1 cellular context compared by ENCODE assay signal in the genomic region with DNA sequence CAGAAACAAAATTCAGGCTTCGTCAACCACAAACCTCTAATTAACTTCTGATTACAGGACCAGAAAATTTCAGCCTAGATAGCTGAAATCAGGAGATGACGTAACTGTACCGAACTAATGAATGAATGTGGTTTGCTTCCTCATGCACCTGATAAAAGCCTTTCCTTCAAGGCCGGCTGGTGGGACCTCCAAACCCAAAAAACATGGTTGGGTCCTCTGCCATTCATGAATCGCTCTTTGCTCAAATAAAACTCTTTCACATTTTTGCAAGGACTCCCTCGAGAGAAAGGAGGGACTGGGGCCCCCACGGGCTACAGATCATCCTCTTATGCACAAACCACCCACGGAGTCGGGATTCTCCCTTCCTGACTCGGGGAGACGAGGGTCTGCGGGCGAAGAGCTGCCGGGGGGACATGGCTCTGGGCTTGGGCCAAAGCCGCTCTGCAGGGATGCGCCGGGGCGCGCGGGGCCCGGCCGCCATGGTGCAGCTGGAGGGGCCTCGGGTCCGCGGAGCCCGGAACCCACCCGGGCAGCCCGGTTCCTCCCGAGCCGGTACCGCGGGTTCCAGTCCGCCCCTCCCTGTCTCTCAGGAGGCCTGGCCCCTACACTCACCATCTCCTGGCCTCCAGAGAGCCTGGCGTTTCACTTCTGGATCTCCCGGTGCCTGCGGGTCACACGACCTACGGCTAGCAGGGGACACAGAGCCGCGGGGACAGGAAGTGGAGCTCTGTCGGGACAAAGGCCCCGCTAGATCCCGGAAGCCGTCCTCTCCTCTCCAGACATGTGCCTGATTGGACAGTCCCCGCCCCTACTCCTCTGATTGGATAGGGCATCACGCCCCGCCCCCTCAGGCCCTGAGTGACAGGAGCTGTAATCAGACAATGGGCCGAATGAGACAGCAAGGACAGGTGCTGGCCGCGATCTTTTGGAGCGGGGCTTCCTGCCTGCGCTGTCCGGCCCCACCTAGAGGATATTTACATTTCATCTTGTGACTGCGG.
TF ChIP-seq lines count a peak whose summit lies in the region.

Gene ZNF195, minus strand, starts transcription at position 721 of the 998 bp plus-strand sequence. Its CDS starts 106 bp downstream, at position 615.

TF ChIP-seq in H1, 55 proteins besides CTCF, POLR2A, EP300 and RAD21:
- peak; percentile 96 for TF ChIP-seq TAF1 (IDR thresholded peaks at IDR 0.05; ENCODE audit: low read depth, low read length)
- TF ChIP-seq SP1 (IDR thresholded peaks at IDR 0.05; ENCODE audit: low read depth, low read length) = peak; percentile 86; the same call in 1 of the 2 replicates
- no peak for TF ChIP-seq CTBP2 (IDR thresholded peaks at IDR 0.05; ENCODE audit: borderline replicate concordance, insufficient read depth, insufficient read length, low read length)
- peak; percentile 27; the same call in 1 of the 2 replicates for TF ChIP-seq CREB1 (IDR thresholded peaks at IDR 0.05)
- TF ChIP-seq EZH2 (IDR thresholded peaks at IDR 0.05; ENCODE audit: low read depth, low read length, severe bottlenecking) = no peak
- TF ChIP-seq YY1 (IDR thresholded peaks at IDR 0.05; ENCODE audit: low read depth, low read length) = peak; percentile 79; the same call in 1 of the 2 replicates
- TF ChIP-seq RBBP5 (IDR thresholded peaks at IDR 0.05; ENCODE audit: borderline replicate concordance, low read depth, low read length) = peak; percentile 61; the same call in 1 of the 2 replicates
- no peak for TF ChIP-seq JUN (IDR thresholded peaks at IDR 0.05; ENCODE audit: low read depth, low read length)
- TF ChIP-seq, protein P1, sequence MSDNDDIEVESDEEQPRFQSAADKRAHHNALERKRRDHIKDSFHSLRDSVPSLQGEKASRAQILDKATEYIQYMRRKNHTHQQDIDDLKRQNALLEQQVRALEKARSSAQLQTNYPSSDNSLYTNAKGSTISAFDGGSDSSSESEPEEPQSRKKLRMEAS (IDR thresholded peaks at IDR 0.05) = peak; percentile 79
- TF ChIP-seq SAP30 (IDR thresholded peaks at IDR 0.05; ENCODE audit: insufficient read depth, insufficient replicate concordance, low read length) = peak; percentile 33
- peak; percentile 11; the same call in 1 of the 2 replicates for TF ChIP-seq SP2 (IDR thresholded peaks at IDR 0.05; ENCODE audit: low read length)
- no peak for TF ChIP-seq CEBPB (IDR thresholded peaks at IDR 0.05; ENCODE audit: low read depth, low read length)
- TF ChIP-seq HDAC2 (IDR thresholded peaks at IDR 0.05; ENCODE audit: borderline replicate concordance in 1 of 2, low read depth in 2 of 2, low read length in 2 of 2) = 0 out of 4 replicates have a peak, but pooled peaks of 1 of the 2 experiments have one; percentile 63
- peak; percentile 94 for TF ChIP-seq PHF8 (conservative IDR thresholded peaks at IDR 0.05; ENCODE audit: low read depth, low read length)
- TF ChIP-seq GTF2F1 (IDR thresholded peaks at IDR 0.05; ENCODE audit: borderline replicate concordance, low read depth, low read length) = peak; percentile 56; the same call in 1 of the 2 replicates
- TF ChIP-seq POLR2AphosphoS5 (IDR thresholded peaks at IDR 0.05; ENCODE audit: low read depth, low read length) = peak; percentile 91
- TF ChIP-seq TCF12 (IDR thresholded peaks at IDR 0.05; ENCODE audit: low read depth, low read length) = 0 out of 2 replicates have a peak, but pooled peaks have one; percentile 23
- TF ChIP-seq GABPA (IDR thresholded peaks at IDR 0.05; ENCODE audit: borderline replicate concordance, insufficient read depth, low read length) = peak; percentile 90; the same call in 1 of the 2 replicates
- TF ChIP-seq ASH2L (IDR thresholded peaks at IDR 0.05; ENCODE audit: low read length) = peak; percentile 86
- TF ChIP-seq CHD2 (IDR thresholded peaks at IDR 0.05; ENCODE audit: low read length) = peak; percentile 68; the same call in 1 of the 2 replicates
- no peak for TF ChIP-seq POU5F1 (IDR thresholded peaks at IDR 0.05; ENCODE audit: low read depth, low read length)
- TF ChIP-seq KDM5A (IDR thresholded peaks at IDR 0.05; ENCODE audit: low read length) = peak; percentile 69; the same call in 1 of the 2 replicates
- peak; percentile 91 for TF ChIP-seq SP4 (IDR thresholded peaks at IDR 0.05; ENCODE audit: low read length)
- TF ChIP-seq TBP (IDR thresholded peaks at IDR 0.05; ENCODE audit: low read depth, low read length) = peak; percentile 80
- peak; percentile 71 for TF ChIP-seq TAF7 (optimal IDR thresholded peaks at IDR 0.05; ENCODE audit: borderline replicate concordance, low read depth, low read length)
- TF ChIP-seq KDM4A (IDR thresholded peaks at IDR 0.05; ENCODE audit: low read depth, low read length, severe bottlenecking) = peak; percentile 76
- TF ChIP-seq SIN3A (conservative IDR thresholded peaks at IDR 0.05 in 1 of 2, IDR thresholded peaks at IDR 0.05 in 1 of 2; ENCODE audit: low read depth in 1 of 2, low read length in 2 of 2) = peak in 1 of 2 experiments; percentile 93; a peak in 2 of 4 replicates
- TF ChIP-seq ATF3 (IDR thresholded peaks at IDR 0.05; ENCODE audit: insufficient read depth, low read depth, low read length) = no peak
